Comparison of ENCODE assay signal across 1 cellular context in genomic region chr20:37677969-37678610, GRCh38.
TF ChIP-seq lines count a peak whose summit lies in the region.

No MANE protein-coding gene starts in this region.

TF ChIP-seq in liver, 16 proteins besides CTCF, POLR2A, EP300 and RAD21 (continued from another document):
- TF ChIP-seq ZBTB33 (IDR thresholded peaks at IDR 0.05) = peak; percentile 54
- peak; percentile 35 to 86 for TF ChIP-seq RXRA (IDR thresholded peaks at IDR 0.05)
- TF ChIP-seq FOXA2 (IDR thresholded peaks at IDR 0.05) = peak; percentile 57
- TF ChIP-seq HNF4G (IDR thresholded peaks at IDR 0.05) = peak; percentile 24
- TF ChIP-seq FOXA1 (IDR thresholded peaks at IDR 0.05) = peak; percentile 28
- TF ChIP-seq YY1 (IDR thresholded peaks at IDR 0.05) = peak; percentile 62
- no peak for TF ChIP-seq ATF3 (IDR thresholded peaks at IDR 0.05)
- no peak for TF ChIP-seq GABPA (IDR thresholded peaks at IDR 0.05 in 1 of 2, conservative IDR thresholded peaks at IDR 0.05 in 1 of 2)
- peak; percentile 75 to 91 for TF ChIP-seq HNF4A (conservative IDR thresholded peaks at IDR 0.05)
- peak in 1 of 2 donors; percentile 80 for TF ChIP-seq JUND (IDR thresholded peaks at IDR 0.05)
- TF ChIP-seq TAF1 (conservative IDR thresholded peaks at IDR 0.05) = no peak
- TF ChIP-seq SP1 (IDR thresholded peaks at IDR 0.05) = peak; percentile 40
- peak in 1 of 2 donors; percentile 28 for TF ChIP-seq EGR1 (IDR thresholded peaks at IDR 0.05; ENCODE audit: low read depth in 2 of 2)
- no peak for TF ChIP-seq MAX (IDR thresholded peaks at IDR 0.05)
